ENCODE assay signal across 12 cellular contexts in genomic region chrX:153944800-153945150, GRCh38. TPM values are rescaled to one million over a fixed set of nuclear protein-coding genes. Genes with fewer than 3 reads are reported as not detected.
DNase-seq lines count a peak whose midpoint lies in the region; ATAC-seq and TF ChIP-seq lines count a peak whose summit lies in the region.
"Had no signal": no experiment of that assay in that cellular context is flagged by ENCODE, and none has a peak within 500 bp of the region (broad histone marks: within the 10 kb centered on the region; RNA-seq: fewer than 3 reads in every experiment).

No MANE protein-coding gene starts in this region.

- H3K4me1 ChIP-seq in thoracic aorta (ENCODE audit: control insufficient read depth in 1 of 2, low read depth in 2 of 2): no peaks in the 10 kb centered on the region

- H3K4me3 Mint-ChIP-seq in activated T-cell treated with anti-CD3 and anti-CD28 coated beads, Interleukin-2, amount 50 U/mL, for 24 hours: peak overlapping the region; percentile 80
- H3K4me3 Mint-ChIP-seq in activated naive CD8-positive, alpha-beta T cell: no peak overlapping the region

- no peak for DNase-seq in activated T-cell treated with anti-CD3 and anti-CD28 coated beads, Interleukin-2, amount 50 U/mL, for 24 hours
- no peak for DNase-seq in activated T-cell treated with anti-CD3 and anti-CD28 coated beads, Interleukin-2, amount 50 U/mL, for 1 hour
- no peak for DNase-seq in thoracic aorta (ENCODE audit: low spot score)
- DNase-seq: NCI-H1694 treated with DMSO at 0.1 percent for 48 hours, PC-9 had no signal

- H3K4me3 ChIP-seq in thoracic aorta: peak overlapping the region; percentile 64
- H3K4me3 ChIP-seq: PC-9 had no signal

- H3K9me3 ChIP-seq in thoracic aorta: no peaks in the 10 kb centered on the region

- H3K9me3 Mint-ChIP-seq in activated T-cell treated with anti-CD3 and anti-CD28 coated beads, Interleukin-2, amount 50 U/mL, for 24 hours: no peaks in the 10 kb centered on the region
- H3K9me3 Mint-ChIP-seq in activated naive CD8-positive, alpha-beta T cell (ENCODE audit: low read depth): no peaks in the 10 kb centered on the region

- H3K27ac Mint-ChIP-seq in activated T-cell treated with anti-CD3 and anti-CD28 coated beads, Interleukin-2, amount 50 U/mL, for 24 hours: peak overlapping the region; percentile 40
- peak overlapping the region; percentile 34 for H3K27ac Mint-ChIP-seq in activated naive CD8-positive, alpha-beta T cell
- H3K27ac Mint-ChIP-seq: progenitor cell of endocrine pancreas had no signal

- no peak for TF ChIP-seq CTCF in thoracic aorta (IDR thresholded peaks at IDR 0.05)

- H3K4me1 Mint-ChIP-seq in activated T-cell treated with anti-CD3 and anti-CD28 coated beads, Interleukin-2, amount 50 U/mL, for 24 hours (ENCODE audit: low read depth): peaks cover 34% of the 10 kb centered on the region
- H3K4me1 Mint-ChIP-seq in activated naive CD8-positive, alpha-beta T cell (ENCODE audit: low read depth): peaks cover 24% of the 10 kb centered on the region

- H3K36me3 ChIP-seq in thoracic aorta: no peaks in the 10 kb centered on the region

- peaks cover 19% of the 10 kb centered on the region for H3K27me3 Mint-ChIP-seq in activated T-cell treated with anti-CD3 and anti-CD28 coated beads, Interleukin-2, amount 50 U/mL, for 24 hours
- no peaks in the 10 kb centered on the region for H3K27me3 Mint-ChIP-seq in activated naive CD8-positive, alpha-beta T cell
- H3K27me3 Mint-ChIP-seq: progenitor cell of endocrine pancreas had no signal

- ATAC-seq in thoracic aorta (ENCODE audit: insufficient number of reproducible peaks, low FRiP score, low read depth) (no peak), HG03521 (IDR thresholded peaks at IDR 0.05; ENCODE audit: unreplicated experiment) (no peak), GM18909 (IDR thresholded peaks at IDR 0.05; ENCODE audit: poor library complexity, unreplicated experiment) (no peak), HG02973 (IDR thresholded peaks at IDR 0.05; ENCODE audit: unreplicated experiment) (no peak)

- H3K27ac ChIP-seq in layer of hippocampus (ENCODE audit: low read depth, low read length) (peak overlapping the region; percentile 73), thoracic aorta (no peak overlapping the region)
- H3K27ac ChIP-seq: epithelial cell of prostate, PC-9 had no signal

- H3K27me3 ChIP-seq in layer of hippocampus (ENCODE audit: control insufficient read depth, insufficient read depth, low read length) (no peaks in the 10 kb centered on the region), thoracic aorta (replicated peaks; ENCODE audit: insufficient read depth) (no peaks in the 10 kb centered on the region)

- peaks cover 30% of the 10 kb centered on the region for H3K36me3 Mint-ChIP-seq in activated T-cell treated with anti-CD3 and anti-CD28 coated beads, Interleukin-2, amount 50 U/mL, for 24 hours (ENCODE audit: low read depth)
- no peaks in the 10 kb centered on the region for H3K36me3 Mint-ChIP-seq in activated naive CD8-positive, alpha-beta T cell

RNA-seq across cellular contexts. Expression of gene RENBP, which starts 0.3 kb away (rescaled TPM):
- total RNA-seq in thoracic aorta: 10 to 100 TPM; 11.2 to 21.4 TPM

RNA-seq across cellular contexts. Expression of gene NAA10, which starts 9.9 kb away (rescaled TPM):
- total RNA-seq in thoracic aorta: 10 to 100 TPM; 60.1 to 66.4 TPM

RNA-seq across cellular contexts. Expression of gene ARHGAP4, which starts 18.7 kb away (rescaled TPM):
- total RNA-seq in thoracic aorta: 10 to 100 TPM; 31.7 to 92.1 TPM

RNA-seq across cellular contexts. Expression of gene HCFC1, which starts 26.8 kb away (rescaled TPM):
- total RNA-seq in thoracic aorta: 10 to 100 TPM; 51.6 to 58.9 TPM

RNA-seq across cellular contexts. Expression of gene TMEM187, which starts 27.8 kb away (rescaled TPM):
- total RNA-seq in thoracic aorta: 10 to 100 TPM in 1 of 2 donors, under 1 TPM in 1; 0.78 to 23.4 TPM
